ENCODE assay signal across 12 cellular contexts in genomic region chr17:5508855-5509254, GRCh38. TPM values are rescaled to one million over a fixed set of nuclear protein-coding genes. Genes with fewer than 3 reads are reported as not detected.
A peak's percentile ranks its signal among the peaks of the same experiment; 100 is the strongest.
DNase-seq lines count a peak whose midpoint lies in the region; ATAC-seq and TF ChIP-seq lines count a peak whose summit lies in the region.
"Had no signal": no experiment of that assay in that cellular context is flagged by ENCODE, and none has a peak within 500 bp of the region (broad histone marks: within the 10 kb centered on the region; RNA-seq: fewer than 3 reads in every experiment).

No MANE protein-coding gene starts in this region.

- no peak overlapping the region for H3K4me3 ChIP-seq in fibroblast of lung (replicated peaks in 1 of 4; ENCODE audit: control extremely low read depth in 1 of 4, insufficient read depth in 1 of 4, low read depth in 3 of 4, low read length in 4 of 4)
- no peak overlapping the region for H3K4me3 ChIP-seq in skeletal muscle cell (ENCODE audit: low read depth, low read length)
- no peak overlapping the region for H3K4me3 ChIP-seq in Karpas-422 (ENCODE audit: low read length)
- H3K4me3 ChIP-seq: SJCRH30 had no signal

- no peak overlapping the region for H3K4me2 ChIP-seq in fibroblast of lung (ENCODE audit: extremely low read depth, insufficient read depth, low read length)
- no peak overlapping the region for H3K4me2 ChIP-seq in Karpas-422 (ENCODE audit: low read depth, low read length, poor library complexity, severe bottlenecking)

- H3K9ac ChIP-seq in fibroblast of lung (ENCODE audit: insufficient read depth, low read length): no peak overlapping the region
- H3K9ac ChIP-seq in Karpas-422 (ENCODE audit: low read length): no peak overlapping the region

- H3K9me3 ChIP-seq in fibroblast of lung (ENCODE audit: control insufficient read depth, insufficient read depth, low read depth, low read length) (no peaks in the 10 kb centered on the region), Karpas-422 (ENCODE audit: low read length) (no peaks in the 10 kb centered on the region)
- H3K9me3 ChIP-seq: SJCRH30 had no signal

- H3K9me3 Mint-ChIP-seq in immature natural killer cell: no peaks in the 10 kb centered on the region

- peak overlapping the region in 1 of 6 donors; percentile 34 for H3K27ac Mint-ChIP-seq in immature natural killer cell

- H3K27me3 ChIP-seq in fibroblast of lung (ENCODE audit: control insufficient read depth, insufficient read depth, low read length) (no peaks in the 10 kb centered on the region), Karpas-422 (ENCODE audit: low read length) (no peaks in the 10 kb centered on the region)
- H3K27me3 ChIP-seq: SJCRH30 had no signal

- no peaks in the 10 kb centered on the region for H3K9me2 ChIP-seq in Karpas-422 (replicated peaks; ENCODE audit: insufficient read depth, low read length)

- no peaks in the 10 kb centered on the region for H3K36me3 ChIP-seq in fibroblast of lung (ENCODE audit: control insufficient read depth, insufficient read depth, low read length)
- H3K36me3 ChIP-seq in Karpas-422 (ENCODE audit: insufficient read depth, low read length): no peaks in the 10 kb centered on the region
- H3K36me3 ChIP-seq: SJCRH30 had no signal

- peak overlapping the region; percentile 83 for H3K27ac ChIP-seq in fibroblast of lung (ENCODE audit: insufficient read depth, low read length)
- H3K27ac ChIP-seq in Karpas-422 (ENCODE audit: low read length): no peak overlapping the region
- H3K27ac ChIP-seq: 22Rv1, SJCRH30 had no signal

- no peaks in the 10 kb centered on the region for H3K79me2 ChIP-seq in fibroblast of lung (ENCODE audit: control insufficient read depth, insufficient read depth, low read length)
- H3K79me2 ChIP-seq in Karpas-422 (ENCODE audit: low read length): no peaks in the 10 kb centered on the region

- peaks cover 0 to 12% (median 7%) of the 10 kb centered on the region in 3 donors for H3K27me3 Mint-ChIP-seq in immature natural killer cell (ENCODE audit: low read depth in 3 of 3)

- H3K4me3 Mint-ChIP-seq in immature natural killer cell: peak overlapping the region in 1 of 5 donors; percentile 46

- H3K4me1 ChIP-seq in fibroblast of lung (ENCODE audit: control insufficient read depth, extremely low read depth, insufficient read depth, low read length) (peaks cover 6% of the 10 kb centered on the region), Karpas-422 (ENCODE audit: low read length) (no peaks in the 10 kb centered on the region)
- H3K4me1 ChIP-seq: SJCRH30 had no signal

- peaks cover 12 to 39% (median 34%) of the 10 kb centered on the region in 3 donors for H3K36me3 Mint-ChIP-seq in immature natural killer cell

- H2AFZ ChIP-seq in fibroblast of lung (ENCODE audit: low read length) (no peak overlapping the region), Karpas-422 (ENCODE audit: low read length) (no peak overlapping the region)

- peak; percentile 36 for DNase-seq in DMS 273 (lab: John Stamatoyannopoulos, UW; ENCODE audit: unreplicated experiment)
- no peak for DNase-seq in DMS 273 treated with DMSO at 0.1 percent for 48 hours (lab: John Stamatoyannopoulos, UW)
- DNase-seq in NCI-H748 (lab: John Stamatoyannopoulos, UW; ENCODE audit: unreplicated experiment): peak; percentile 99
- DNase-seq in fibroblast of lung (ENCODE audit: low read depth in 2 of 2): peak in 1 of 2 donors; percentile 88
- DNase-seq in skeletal muscle cell (ENCODE audit: low read depth): peak; percentile 32
- DNase-seq in Karpas-422: no peak
- no peak for DNase-seq in immature natural killer cell
- DNase-seq: effector CD8-positive, alpha-beta T cell; SJCRH30; substantia nigra had no signal

- H4K20me1 ChIP-seq in fibroblast of lung (ENCODE audit: control insufficient read depth, extremely low read depth, insufficient read depth, low read length) (no peaks in the 10 kb centered on the region), Karpas-422 (ENCODE audit: insufficient read depth, low read depth, low read length) (no peaks in the 10 kb centered on the region)

- no peak for TF ChIP-seq CTCF in fibroblast of lung (conservative IDR thresholded peaks at IDR 0.05 in 1 of 2, IDR thresholded peaks at IDR 0.05 in 1 of 2; ENCODE audit: low read depth in 1 of 2, low read length in 2 of 2)

- peaks cover 31% of the 10 kb centered on the region in 2 donors for H3K4me1 Mint-ChIP-seq in immature natural killer cell

- ATAC-seq in GM18868 (IDR thresholded peaks at IDR 0.05; ENCODE audit: unreplicated experiment): no peak

RNA-seq across cellular contexts. Expression of gene MIS12, which starts 22.5 kb away (rescaled TPM):
- total RNA-seq in fibroblast of lung: 11.2 and 14.4 TPM in 2 replicates
- polyA plus RNA-seq in fibroblast of lung (11.1 and 12.3 TPM in 2 replicates), immature natural killer cell (10 to 100 TPM; 20.8 to 32.6 (median 24.1) TPM)
- 7.5 and 8.5 TPM in 2 replicates for polyA plus RNA-seq in fibroblast of lung (2012)
- polyA minus RNA-seq in fibroblast of lung (ENCODE audit: low replicate concordance): 3.7 and 5.4 TPM in 2 replicates
- 11.3 and 22.5 TPM in 2 replicates for total RNA-seq in Karpas-422 (2014; rRNA removed; shearing (Covaris generic); ENCODE audit: low replicate concordance)

RNA-seq across cellular contexts. Expression of gene DERL2, which starts 22.9 kb away (rescaled TPM):
- total RNA-seq in fibroblast of lung: 19.8 and 30.9 TPM in 2 replicates
- polyA plus RNA-seq in fibroblast of lung (87.9 and 104 TPM in 2 replicates), immature natural killer cell (100 to 1,000 TPM; 101 to 111 (median 108) TPM)
- polyA plus RNA-seq in fibroblast of lung (2012): 76.0 and 84.8 TPM in 2 replicates
- polyA minus RNA-seq in fibroblast of lung (ENCODE audit: low replicate concordance): 9.4 and 12.0 TPM in 2 replicates
- 22.2 and 23.8 TPM in 2 replicates for total RNA-seq in Karpas-422 (2014; rRNA removed; shearing (Covaris generic); ENCODE audit: low replicate concordance)

RNA-seq across cellular contexts. Expression of gene DHX33, which starts 40.1 kb away (rescaled TPM):
- 8.0 and 9.7 TPM in 2 replicates for total RNA-seq in fibroblast of lung
- 12.1 and 20.0 TPM in 2 replicates for polyA plus RNA-seq in fibroblast of lung
- polyA plus RNA-seq in fibroblast of lung (2012): 10.3 and 15.0 TPM in 2 replicates
- polyA minus RNA-seq in fibroblast of lung (ENCODE audit: low replicate concordance): 16.6 and 33.3 TPM in 2 replicates
- total RNA-seq in Karpas-422 (2014; rRNA removed; shearing (Covaris generic); ENCODE audit: low replicate concordance): 17.0 and 19.5 TPM in 2 replicates
- polyA plus RNA-seq in immature natural killer cell: 1 to 10 TPM in 1 of 3 donors, under 1 TPM in 2; 0.15 to 1.4 (median 0.81) TPM

Comparison
In these comparisons a context has a peak if more than half of its experiments do, and no peak if none do; other contexts are left out.
1. DNase-seq: peak in DMS 273 (single experiment), NCI-H748 (single experiment) and skeletal muscle cell (single experiment); none in DMS 273 treated with DMSO at 0.1 percent for 48 hours (single experiment), Karpas-422 (single experiment) and immature natural killer cell (0 of 3).